In genomic region chr5:7419846-7420245, GRCh38 we compare ENCODE assay signal across 16 cellular contexts. TPM values are rescaled to one million over a fixed set of nuclear protein-coding genes. Genes with fewer than 3 reads are reported as not detected.
A peak's percentile ranks its signal among the peaks of the same experiment; 100 is the strongest.
DNase-seq lines count a peak whose midpoint lies in the region; ATAC-seq and TF ChIP-seq lines count a peak whose summit lies in the region.
"Had no signal": no experiment of that assay in that cellular context is flagged by ENCODE, and none has a peak within 500 bp of the region (broad histone marks: within the 10 kb centered on the region; RNA-seq: fewer than 3 reads in every experiment).

No MANE protein-coding gene starts in this region.

- H3K27me3 Mint-ChIP-seq in H9 (ENCODE audit: low read depth): no peaks in the 10 kb centered on the region
- no peaks in the 10 kb centered on the region for H3K27me3 Mint-ChIP-seq in endodermal cell (ENCODE audit: insufficient read depth)
- H3K27me3 Mint-ChIP-seq in activated CD8-positive, alpha-beta T cell treated with anti-CD3 and anti-CD28 coated beads for 36 hours: peaks cover 7% of the 10 kb centered on the region

- H3K14ac ChIP-seq in H9 (ENCODE audit: insufficient read depth, low read length): no peak overlapping the region

- peak; percentile 74 for DNase-seq in H9
- DNase-seq in endodermal cell: peak; percentile 92
- DNase-seq in mesendoderm: peak; percentile 88
- DNase-seq in activated CD8-positive, alpha-beta T cell treated with anti-CD3 and anti-CD28 coated beads for 36 hours: no peak
- DNase-seq: COR-L47, NCI-H187 treated with DMSO at 0.1 percent for 48 hours, NCI-H446 treated with DMSO at 0.1 percent for 48 hours, NCI-H82, Peyer's patch, Right ventricle myocardium superior had no signal

- H3K36me3 Mint-ChIP-seq in H9 (ENCODE audit: insufficient read depth in 1 of 3, low read depth in 3 of 3) (peaks cover 15 to 34% (median 25%) of the 10 kb centered on the region in 3 experiments; a peak in 6 of 7 replicates), endodermal cell (ENCODE audit: low read depth) (peaks cover 32% of the 10 kb centered on the region)
- H3K36me3 Mint-ChIP-seq in activated CD8-positive, alpha-beta T cell treated with anti-CD3 and anti-CD28 coated beads for 36 hours (ENCODE audit: low read depth): no peaks in the 10 kb centered on the region
- H3K36me3 Mint-ChIP-seq: CD14-positive monocyte had no signal

- H3K79me2 ChIP-seq in H9 (ENCODE audit: insufficient read depth, low read length) (no peaks in the 10 kb centered on the region; the same call in 1 of the 2 replicates), mesendoderm (ENCODE audit: control insufficient read depth, insufficient read depth, low read length) (peaks cover 44% of the 10 kb centered on the region)

- TF ChIP-seq CTCF in H9 (conservative IDR thresholded peaks at IDR 0.05) (no peak), endodermal cell (conservative IDR thresholded peaks at IDR 0.05) (no peak)
- TF ChIP-seq CTCF in activated CD8-positive, alpha-beta T cell treated with anti-CD3 and anti-CD28 coated beads for 36 hours (IDR thresholded peaks at IDR 0.05): no peak

- H2BK5ac ChIP-seq in H9 (ENCODE audit: insufficient read length, low read length): no peak overlapping the region
- no peak overlapping the region for H2BK5ac ChIP-seq in mesendoderm (ENCODE audit: low read length)

- H3K4me1 ChIP-seq in H9 (ENCODE audit: insufficient read depth, low read length) (peaks cover 33% of the 10 kb centered on the region), endodermal cell (ENCODE audit: control insufficient read depth, insufficient read depth, low read length) (no peaks in the 10 kb centered on the region), mesendoderm (ENCODE audit: control insufficient read depth, low read depth, low read length) (peaks cover 16% of the 10 kb centered on the region), skeletal muscle tissue (ENCODE audit: control insufficient read depth in 3 of 3, insufficient read depth in 3 of 3, low read length in 3 of 3) (peaks cover 73 to 86% (median 85%) of the 10 kb centered on the region in 3 donors)
- H3K4me1 ChIP-seq: A549, Peyer's patch had no signal

- H4K5ac ChIP-seq in H9 (ENCODE audit: insufficient read length, low read depth, low read length) (no peak overlapping the region), mesendoderm (ENCODE audit: low read length) (no peak overlapping the region)

- no peak overlapping the region for H3K4ac ChIP-seq in H9 (ENCODE audit: low read depth, low read length)
- no peak overlapping the region for H3K4ac ChIP-seq in mesendoderm (ENCODE audit: low read depth, low read length)

- no CpG with 5 or more reads among the region's 12 CpGs for WGBS in H9 (ENCODE audit: extremely low coverage, insufficient read length, low lambda C conversion rate)
- 33 to 54% methylated on average over 6 to 12 of the region's 12 CpGs for WGBS in endodermal cell (ENCODE audit: insufficient coverage in 1 of 2, insufficient read length in 1 of 2), 2 experiments
- no CpG with 5 or more reads among the region's 12 CpGs for WGBS in mesendoderm (ENCODE audit: extremely low coverage, insufficient coverage, low lambda C conversion rate)

- POLR2A ChIA-PET in activated CD8-positive, alpha-beta T cell treated with anti-CD3 and anti-CD28 coated beads for 36 hours (lab: Charles Lee): no interaction called here

- intact Hi-C loops in activated CD8-positive, alpha-beta T cell treated with anti-CD3 and anti-CD28 coated beads for 36 hours (cut with micrococcal nuclease): no loop called here

- no peaks in the 10 kb centered on the region for H3K9me3 ChIP-seq in H9 (ENCODE audit: control insufficient read depth, low read depth, low read length)
- no peaks in the 10 kb centered on the region for H3K9me3 ChIP-seq in endodermal cell (ENCODE audit: control insufficient read depth, low read length)
- no peaks in the 10 kb centered on the region for H3K9me3 ChIP-seq in skeletal muscle tissue (ENCODE audit: control insufficient read depth in 3 of 3, low read length in 3 of 3)
- H3K9me3 ChIP-seq: A549, Peyer's patch had no signal

- H3K23ac ChIP-seq in H9 (ENCODE audit: insufficient read length, low read depth, low read length) (no peak overlapping the region), mesendoderm (ENCODE audit: low read length) (no peak overlapping the region)

- peak overlapping the region; percentile 30 to 79 (median 58); a peak in 6 of 7 replicates for H3K27ac Mint-ChIP-seq in H9
- no peak overlapping the region for H3K27ac Mint-ChIP-seq in endodermal cell
- no peak overlapping the region for H3K27ac Mint-ChIP-seq in activated CD8-positive, alpha-beta T cell treated with anti-CD3 and anti-CD28 coated beads for 36 hours

- no peak overlapping the region for H2BK15ac ChIP-seq in H9 (ENCODE audit: low read depth, low read length)
- no peak overlapping the region for H2BK15ac ChIP-seq in mesendoderm (replicated peaks; ENCODE audit: low read depth)

- no peak overlapping the region for H2BK12ac ChIP-seq in H9 (ENCODE audit: insufficient read length, low read depth, low read length)

- peaks cover 61 to 69% of the 10 kb centered on the region in 2 experiments for H3K4me1 Mint-ChIP-seq in H9
- peaks cover 26% of the 10 kb centered on the region for H3K4me1 Mint-ChIP-seq in endodermal cell
- no peaks in the 10 kb centered on the region for H3K4me1 Mint-ChIP-seq in activated CD8-positive, alpha-beta T cell treated with anti-CD3 and anti-CD28 coated beads for 36 hours (ENCODE audit: low read depth)

- no peaks in the 10 kb centered on the region for H4K20me1 ChIP-seq in H9 (ENCODE audit: control insufficient read depth, insufficient read depth, insufficient read length)

- no peak for ATAC-seq in activated CD8-positive, alpha-beta T cell treated with anti-CD3 and anti-CD28 coated beads for 36 hours
- ATAC-seq in HG02840 (IDR thresholded peaks at IDR 0.05; ENCODE audit: low FRiP score, unreplicated experiment) (no peak), HG02759 (IDR thresholded peaks at IDR 0.05; ENCODE audit: unreplicated experiment) (no peak)
- ATAC-seq: A549, HCT116 had no signal

- peak overlapping the region; percentile 34 to 57 for H3K4me3 Mint-ChIP-seq in H9
- peak overlapping the region; percentile 16 for H3K4me3 Mint-ChIP-seq in endodermal cell
- no peak overlapping the region for H3K4me3 Mint-ChIP-seq in activated CD8-positive, alpha-beta T cell treated with anti-CD3 and anti-CD28 coated beads for 36 hours

- no peak overlapping the region for H2BK120ac ChIP-seq in H9 (ENCODE audit: low read depth, low read length, poor library complexity, severe bottlenecking)
- H2BK120ac ChIP-seq in mesendoderm (ENCODE audit: low read depth, low read length): no peak overlapping the region

- H3K56ac ChIP-seq in H9 (ENCODE audit: insufficient read length, low read depth, low read length): no peak overlapping the region
- H3K56ac ChIP-seq in mesendoderm (ENCODE audit: low read length): peak overlapping the region; percentile 36

- H3K27ac ChIP-seq in H9 (ENCODE audit: insufficient read length, low read depth, low read length): no peak overlapping the region
- no peak overlapping the region for H3K27ac ChIP-seq in endodermal cell (ENCODE audit: low read depth, low read length)
- H3K27ac ChIP-seq in mesendoderm (ENCODE audit: low read depth, low read length): peak overlapping the region; percentile 34
- peak overlapping the region; percentile 16 for H3K27ac ChIP-seq in skeletal muscle tissue (ENCODE audit: low read depth, low read length)
- H3K27ac ChIP-seq: A549, Peyer's patch had no signal

- CTCF ChIA-PET in activated CD8-positive, alpha-beta T cell treated with anti-CD3 and anti-CD28 coated beads for 36 hours (lab: Charles Lee): no interaction called here

- peak overlapping the region; percentile 41 for H3K4me2 ChIP-seq in H9 (ENCODE audit: insufficient read depth, insufficient read length, low read length)
- no peak overlapping the region for H3K4me2 ChIP-seq in mesendoderm (ENCODE audit: low read length)
- H3K4me2 ChIP-seq: A549 had no signal

- no peak overlapping the region for H4K91ac ChIP-seq in H9 (ENCODE audit: insufficient read length, low read depth, low read length)

- H3T11ph ChIP-seq in H9 (ENCODE audit: low read length): no peak overlapping the region

- no peak overlapping the region for H2AFZ ChIP-seq in H9 (ENCODE audit: low read length)

- no peaks in the 10 kb centered on the region for H3K27me3 ChIP-seq in H9 (ENCODE audit: insufficient read depth, low read length)
- H3K27me3 ChIP-seq in endodermal cell (ENCODE audit: control insufficient read depth, insufficient read depth, low read length, poor library complexity, severe bottlenecking): no peaks in the 10 kb centered on the region
- H3K27me3 ChIP-seq in mesendoderm (ENCODE audit: insufficient read depth, low read length, poor library complexity): no peaks in the 10 kb centered on the region
- no peaks in the 10 kb centered on the region for H3K27me3 ChIP-seq in skeletal muscle tissue (ENCODE audit: control insufficient read depth in 3 of 3, insufficient read depth in 3 of 3, low read length in 3 of 3)
- H3K27me3 ChIP-seq: Peyer's patch had no signal

- peaks cover 5% of the 10 kb centered on the region for H3K23me2 ChIP-seq in H9 (ENCODE audit: insufficient read length, low read depth, low read length, poor library complexity, severe bottlenecking)

- H4K8ac ChIP-seq in H9 (replicated peaks; ENCODE audit: insufficient read length, low read depth, low read length): no peak overlapping the region
- H4K8ac ChIP-seq in mesendoderm (ENCODE audit: low read depth, low read length): no peak overlapping the region

- H2BK20ac ChIP-seq in H9 (ENCODE audit: low read depth, low read length, poor library complexity, severe bottlenecking): no peak overlapping the region

- H2AK5ac ChIP-seq in H9 (ENCODE audit: insufficient read length, low read length) (no peak overlapping the region), mesendoderm (ENCODE audit: low read length) (no peak overlapping the region)

- no peak overlapping the region for H3K9ac ChIP-seq in H9 (ENCODE audit: extremely low read depth, insufficient read length, low read length)
- no peak overlapping the region for H3K9ac ChIP-seq in endodermal cell (ENCODE audit: extremely low read depth, low read length, poor library complexity, severe bottlenecking)
- no peak overlapping the region for H3K9ac ChIP-seq in mesendoderm (ENCODE audit: low read length)
- peak overlapping the region in 1 of 3 donors; percentile 41 for H3K9ac ChIP-seq in skeletal muscle tissue (ENCODE audit: low read depth in 1 of 3, low read length in 3 of 3)

- no peaks in the 10 kb centered on the region for H3K79me1 ChIP-seq in H9 (ENCODE audit: insufficient read depth, low read depth, low read length, poor library complexity, severe bottlenecking)
- peaks cover 1% of the 10 kb centered on the region for H3K79me1 ChIP-seq in mesendoderm (ENCODE audit: low read length)

- H3K18ac ChIP-seq in H9 (ENCODE audit: insufficient read length, low read depth, low read length) (no peak overlapping the region), mesendoderm (ENCODE audit: low read length) (peak overlapping the region; percentile 15)

- H3K9me3 Mint-ChIP-seq in H9: no peaks in the 10 kb centered on the region
- no peaks in the 10 kb centered on the region for H3K9me3 Mint-ChIP-seq in endodermal cell
- H3K9me3 Mint-ChIP-seq in activated CD8-positive, alpha-beta T cell treated with anti-CD3 and anti-CD28 coated beads for 36 hours: no peaks in the 10 kb centered on the region

- peaks cover 57% of the 10 kb centered on the region for H3K36me3 ChIP-seq in endodermal cell (ENCODE audit: control insufficient read depth, insufficient read depth, low read length)
- H3K36me3 ChIP-seq in mesendoderm (ENCODE audit: control insufficient read depth, insufficient read depth, low read length): no peaks in the 10 kb centered on the region
- H3K36me3 ChIP-seq in skeletal muscle tissue (ENCODE audit: control insufficient read depth in 3 of 3, insufficient read depth in 3 of 3, low read length in 3 of 3): peaks cover 0 to 6% (median 0%) of the 10 kb centered on the region in 3 donors
- H3K36me3 ChIP-seq: Peyer's patch had no signal

- H3K4me3 ChIP-seq in endodermal cell (ENCODE audit: low read length) (no peak overlapping the region), mesendoderm (ENCODE audit: low read length) (no peak overlapping the region), skeletal muscle tissue (ENCODE audit: low read length in 3 of 3) (peak overlapping the region in 1 of 3 donors; percentile 17)
- H3K4me3 ChIP-seq: A549, Peyer's patch had no signal

RNA-seq across cellular contexts. Expression of gene ADCY2, which starts 23.9 kb away (rescaled TPM):
- total RNA-seq in H9 (2021): 30.9 and 31.3 TPM in 2 replicates
- total RNA-seq in endodermal cell: 10 to 100 TPM; 61.5 to 63.2 TPM
- 16.5 TPM for polyA plus RNA-seq in endodermal cell (2013, experiment 1 of 2)
- 10.5 TPM for polyA plus RNA-seq in endodermal cell (2013, experiment 2 of 2)
- 21.7 TPM for polyA plus RNA-seq in mesendoderm (2013, experiment 1 of 2)
- polyA plus RNA-seq in mesendoderm (2013, experiment 2 of 2): 21.6 TPM
- 27.7 TPM for total RNA-seq in skeletal muscle tissue
- total RNA-seq in activated CD8-positive, alpha-beta T cell treated with anti-CD3 and anti-CD28 coated beads for 36 hours: not detected
- polyA plus RNA-seq: A549, CD14-positive monocyte had no signal

Comparison
In these comparisons a context has a peak if more than half of its experiments do, and no peak if none do; other contexts are left out.
1. H3K27ac ChIP-seq: peak in mesendoderm (single experiment) and skeletal muscle tissue (single experiment); none in H9 (single experiment) and endodermal cell (single experiment).
2. H3K27ac Mint-ChIP-seq: peak in H9 (3 of 3); none in endodermal cell (single experiment) and activated CD8-positive, alpha-beta T cell treated with anti-CD3 and anti-CD28 coated beads for 36 hours (single experiment).
3. RNA of gene ADCY2, which starts 23.9 kb away (total RNA-seq): 61.5 to 63.2 TPM in endodermal cell, 30.9 to 31.3 TPM in H9 and 27.7 TPM in skeletal muscle tissue (single experiment); not detected in activated CD8-positive, alpha-beta T cell treated with anti-CD3 and anti-CD28 coated beads for 36 hours; every median in the first group is over 10 times any median in the second.